In the genomic region with DNA sequence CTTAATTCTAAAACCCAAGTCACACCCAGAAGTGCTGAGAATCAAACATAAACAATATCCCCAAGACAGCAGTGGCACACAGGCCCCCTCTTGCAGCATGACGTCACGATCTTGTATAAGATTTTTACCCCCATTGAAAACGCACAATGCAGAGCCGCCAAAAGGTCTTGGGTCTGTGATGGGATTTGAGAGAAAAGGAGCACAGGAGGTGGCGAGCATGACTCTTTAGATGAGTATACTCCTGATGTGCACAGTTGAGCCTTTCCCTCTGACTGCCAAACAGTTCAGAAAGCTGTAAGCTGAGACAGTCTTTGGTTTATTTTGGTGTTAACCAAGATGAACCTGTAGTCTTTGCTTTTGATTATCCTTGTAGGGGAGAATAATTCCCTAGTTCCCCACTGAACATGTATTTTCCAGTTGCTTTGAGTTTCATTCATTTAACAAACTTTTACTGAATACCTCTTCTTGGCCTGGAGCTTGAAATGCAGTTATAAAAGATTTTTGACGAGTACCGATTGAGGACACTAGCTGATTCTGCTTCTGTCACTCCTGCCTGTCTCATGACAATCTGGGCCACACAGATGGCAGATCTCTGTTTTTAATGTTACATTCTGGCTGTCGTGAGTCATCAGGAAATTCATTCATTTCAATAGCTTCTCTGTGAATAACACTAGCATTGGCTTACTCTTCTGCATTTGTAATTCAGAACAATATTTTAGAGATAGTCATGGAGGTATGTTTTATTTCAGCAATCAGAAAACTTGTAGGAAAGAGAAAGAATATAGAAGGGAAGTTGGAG, we compare ENCODE assay signal across 13 cellular contexts. TPM values are rescaled to one million over a fixed set of nuclear protein-coding genes. Genes with fewer than 3 reads are reported as not detected.
A peak's percentile ranks its signal among the peaks of the same experiment; 100 is the strongest.
DNase-seq lines count a peak whose midpoint lies in the region; ATAC-seq, FAIRE-seq and TF ChIP-seq lines count a peak whose summit lies in the region.
"Had no signal": no experiment of that assay in that cellular context is flagged by ENCODE, and none has a peak within 500 bp of the region (broad histone marks: within the 10 kb centered on the region; RNA-seq: fewer than 3 reads in every experiment).

No MANE protein-coding gene starts in this region.

- no peak overlapping the region for H3K27ac Mint-ChIP-seq in GM23338
- no peak overlapping the region for H3K27ac Mint-ChIP-seq in natural killer cell treated with Interleukin-12 subunit alpha and Interleukin-12 subunit beta and Interleukin-15 and Interleukin-18, amount 100 ng/mL, for 72 hours
- H3K27ac Mint-ChIP-seq: nephron; stimulated activated naive B cell treated with anti-CD40 and anti-IgM and Interleukin-4, amounts not matched to agents 10 μg/mL and 1 μg/mL and 100 μg/mL, for 72 hours had no signal

- H3K9me2 ChIP-seq in GM23338 (ENCODE audit: insufficient read depth) = no peaks in the 10 kb centered on the region

- no peaks in the 10 kb centered on the region for H3F3A ChIP-seq in GM23338 (replicated peaks; ENCODE audit: low read depth)

- H3K9me1 ChIP-seq in endothelial cell of umbilical vein (replicated peaks; ENCODE audit: control insufficient read depth, extremely low read depth, insufficient read depth, low read length) = no peaks in the 10 kb centered on the region

- FAIRE-seq in endothelial cell of umbilical vein (lab: Jason Lieb, UNC) = peak; percentile 84

- no peaks in the 10 kb centered on the region for H3K9me3 ChIP-seq in endothelial cell of umbilical vein (replicated peaks; ENCODE audit: control insufficient read depth, insufficient read depth, low read length)

- H4K20me1 ChIP-seq in GM23338 (replicated peaks; ENCODE audit: insufficient read depth) (no peaks in the 10 kb centered on the region), endothelial cell of umbilical vein (replicated peaks; ENCODE audit: control insufficient read depth, extremely low read depth, insufficient read depth, low read length) (no peaks in the 10 kb centered on the region)

- no peaks in the 10 kb centered on the region for H3K79me2 ChIP-seq in GM23338 (replicated peaks; ENCODE audit: insufficient read depth)
- H3K79me2 ChIP-seq in endothelial cell of umbilical vein (ENCODE audit: control insufficient read depth, insufficient read depth, low read length) = no peaks in the 10 kb centered on the region

- DNase-seq in GM23338 (ENCODE audit: low spot score) (no peak), RPMI7951 (ENCODE audit: low read depth) (peak; percentile 43), endothelial cell of umbilical vein (ENCODE audit: low read depth, low spot score) (peak; percentile 84), putamen (ENCODE audit: low spot score) (peak; percentile 57), NCI-H187 treated with DMSO at 0.1 percent for 48 hours (lab: John Stamatoyannopoulos, UW) (no peak)
- DNase-seq in natural killer cell treated with Interleukin-12 subunit alpha and Interleukin-12 subunit beta and Interleukin-15 and Interleukin-18, amount 100 ng/mL, for 72 hours (ENCODE audit: low spot score) = no peak
- DNase-seq in activated CD4-positive, CD25-positive, alpha-beta regulatory T cell (lab: John Stamatoyannopoulos, UW) = no peak
- DNase-seq: Calu3; NCI-H1105; stimulated activated naive B cell treated with anti-CD40 and anti-IgM and Interleukin-4, amounts not matched to agents 10 μg/mL and 1 μg/mL and 100 μg/mL, for 72 hours had no signal

- no peaks in the 10 kb centered on the region for H3K9me3 Mint-ChIP-seq in GM23338
- no peaks in the 10 kb centered on the region for H3K9me3 Mint-ChIP-seq in natural killer cell treated with Interleukin-12 subunit alpha and Interleukin-12 subunit beta and Interleukin-15 and Interleukin-18, amount 100 ng/mL, for 72 hours
- H3K9me3 Mint-ChIP-seq: nephron; stimulated activated naive B cell treated with anti-CD40 and anti-IgM and Interleukin-4, amounts not matched to agents 10 μg/mL and 1 μg/mL and 100 μg/mL, for 72 hours had no signal

- no peak overlapping the region for H3K4me2 ChIP-seq in GM23338
- H3K4me2 ChIP-seq in endothelial cell of umbilical vein (ENCODE audit: insufficient read depth, low read length) = peak overlapping the region; percentile 61

- H3K4me3 Mint-ChIP-seq in GM23338 = no peak overlapping the region
- H3K4me3 Mint-ChIP-seq in natural killer cell treated with Interleukin-12 subunit alpha and Interleukin-12 subunit beta and Interleukin-15 and Interleukin-18, amount 100 ng/mL, for 72 hours = no peak overlapping the region
- H3K4me3 Mint-ChIP-seq: nephron; stimulated activated naive B cell treated with anti-CD40 and anti-IgM and Interleukin-4, amounts not matched to agents 10 μg/mL and 1 μg/mL and 100 μg/mL, for 72 hours had no signal

- H3K27ac ChIP-seq in GM23338 (ENCODE audit: low read depth) (no peak overlapping the region), endothelial cell of umbilical vein (ENCODE audit: insufficient read depth, low read depth, low read length) (peak overlapping the region; percentile 34)
- H3K27ac ChIP-seq: epithelial cell of prostate had no signal

- H3K9ac ChIP-seq in endothelial cell of umbilical vein (replicated peaks; ENCODE audit: extremely low read depth, insufficient read depth, low read length) = peak overlapping the region; percentile 21

- no peak for TF ChIP-seq POLR2A in endothelial cell of umbilical vein (IDR thresholded peaks at IDR 0.05; ENCODE audit: low read depth, low read length)

- H3K4me1 ChIP-seq in GM23338 (ENCODE audit: insufficient read depth) (no peaks in the 10 kb centered on the region), endothelial cell of umbilical vein (ENCODE audit: control insufficient read depth, extremely low read depth, insufficient read depth, low read length) (peaks cover 20% of the 10 kb centered on the region)

- CTCF ChIA-PET in endothelial cell of umbilical vein (lab: Charles Lee) = interaction anchor here (0.6 to 1.6 kb wide), 8 partner anchors 9 to 160 kb away, joined by 3 to 8 read pairs (median 4); no protein-coding TSS in a partner anchor

- H3K36me3 Mint-ChIP-seq in GM23338 (ENCODE audit: low read depth) = no peaks in the 10 kb centered on the region
- H3K36me3 Mint-ChIP-seq in natural killer cell treated with Interleukin-12 subunit alpha and Interleukin-12 subunit beta and Interleukin-15 and Interleukin-18, amount 100 ng/mL, for 72 hours = no peaks in the 10 kb centered on the region
- H3K36me3 Mint-ChIP-seq: stimulated activated naive B cell treated with anti-CD40 and anti-IgM and Interleukin-4, amounts not matched to agents 10 μg/mL and 1 μg/mL and 100 μg/mL, for 72 hours had no signal

- H3K36me3 ChIP-seq in GM23338 (ENCODE audit: insufficient read depth) (no peaks in the 10 kb centered on the region), endothelial cell of umbilical vein (ENCODE audit: control insufficient read depth in 2 of 2, extremely low read depth in 1 of 2, insufficient read depth in 2 of 2, low read length in 2 of 2) (no peaks in the 10 kb centered on the region)

- H3K27me3 Mint-ChIP-seq in GM23338 (ENCODE audit: insufficient read depth, low read depth, poor library complexity) = peaks cover 2% of the 10 kb centered on the region
- peaks cover 7 to 8% of the 10 kb centered on the region in 2 donors for H3K27me3 Mint-ChIP-seq in natural killer cell treated with Interleukin-12 subunit alpha and Interleukin-12 subunit beta and Interleukin-15 and Interleukin-18, amount 100 ng/mL, for 72 hours
- H3K27me3 Mint-ChIP-seq: stimulated activated naive B cell treated with anti-CD40 and anti-IgM and Interleukin-4, amounts not matched to agents 10 μg/mL and 1 μg/mL and 100 μg/mL, for 72 hours had no signal

- H3K4me3 ChIP-seq in GM23338 (no peak overlapping the region), endothelial cell of umbilical vein (replicated peaks in 1 of 3; ENCODE audit: insufficient read depth in 1 of 3, low read depth in 1 of 3, low read length in 3 of 3) (no peak overlapping the region)

- H3K4me1 Mint-ChIP-seq in GM23338 = no peaks in the 10 kb centered on the region
- H3K4me1 Mint-ChIP-seq in natural killer cell treated with Interleukin-12 subunit alpha and Interleukin-12 subunit beta and Interleukin-15 and Interleukin-18, amount 100 ng/mL, for 72 hours (ENCODE audit: low read depth in 2 of 2) = no peaks in the 10 kb centered on the region
- H3K4me1 Mint-ChIP-seq: stimulated activated naive B cell treated with anti-CD40 and anti-IgM and Interleukin-4, amounts not matched to agents 10 μg/mL and 1 μg/mL and 100 μg/mL, for 72 hours had no signal

- TF ChIP-seq CTCF in GM23338 (conservative IDR thresholded peaks at IDR 0.05; ENCODE audit: low read depth in 2 of 2) = no peak
- TF ChIP-seq CTCF in endothelial cell of umbilical vein (IDR thresholded peaks at IDR 0.05; ENCODE audit: extremely low read depth in 1 of 2, insufficient read depth in 1 of 2, low read depth in 1 of 2, low read length in 2 of 2) = no peak

- intact Hi-C loops in endothelial cell of umbilical vein (cut with micrococcal nuclease) = no loop called here

- POLR2A ChIA-PET in endothelial cell of umbilical vein (lab: Charles Lee) = no interaction called here

- H2AFZ ChIP-seq in GM23338 (peak overlapping the region; percentile 29; the same call in 1 of the 2 replicates), endothelial cell of umbilical vein (ENCODE audit: low read depth, low read length) (peak overlapping the region; percentile 48)

- dilution Hi-C loops in endothelial cell of umbilical vein (cut with MboI; ENCODE audit: extremely low pct_ligation_motif_present, low sequenced_read_pairs) = no loop called here

- no peaks in the 10 kb centered on the region for H3K27me3 ChIP-seq in GM23338 (ENCODE audit: insufficient read depth)
- no peaks in the 10 kb centered on the region for H3K27me3 ChIP-seq in endothelial cell of umbilical vein (ENCODE audit: control insufficient read depth in 2 of 2, insufficient read depth in 2 of 2, low read length in 2 of 2)

- BruUV-seq in endothelial cell of umbilical vein (replicated peaks; lab: Mats Ljungman, UMichigan) = TSS peak; percentile 48

- no peak for ATAC-seq in GM23338
- no peak for ATAC-seq in natural killer cell treated with Interleukin-12 subunit alpha and Interleukin-12 subunit beta and Interleukin-15 and Interleukin-18, amount 100 ng/mL, for 72 hours
- ATAC-seq: stimulated activated naive B cell treated with anti-CD40 and anti-IgM and Interleukin-4, amounts not matched to agents 10 μg/mL and 1 μg/mL and 100 μg/mL, for 72 hours had no signal

RNA-seq across cellular contexts. Expression of a gene that starts 28.9 kb away (rescaled TPM):
- total RNA-seq in GM23338 (2014; rRNA removed; shearing (Covaris generic)) = 3.7 and 4.9 TPM in 2 replicates
- polyA plus RNA-seq in GM23338 (2016; fragmentation: Nextera tagmentation; extraction: Ambion mirVana) (2.3 and 2.4 TPM in 2 replicates), endothelial cell of umbilical vein (0.54 and 1.0 TPM in 2 replicates)
- not detected in 2 replicates for total RNA-seq in RPMI7951 (2014; rRNA removed; shearing (Covaris generic))
- total RNA-seq in endothelial cell of umbilical vein = 0.40 and 0.51 TPM in 2 replicates
- 0.43 and 0.49 TPM in 2 replicates for polyA plus RNA-seq in endothelial cell of umbilical vein (2011; cell fraction: cytosol; rRNA removed)
- polyA plus RNA-seq in endothelial cell of umbilical vein (2011; cell fraction: nucleus; rRNA removed) = 3.8 and 5.8 TPM in 2 replicates
- polyA plus RNA-seq in endothelial cell of umbilical vein (2012) = not detected in 2 replicates
- 1.1 and 2.2 TPM in 2 replicates for polyA minus RNA-seq in endothelial cell of umbilical vein
- not detected for polyA minus RNA-seq in endothelial cell of umbilical vein (2011; cell fraction: cytosol; rRNA and poly(A)+ RNA removed)
- polyA minus RNA-seq in endothelial cell of umbilical vein (2011; cell fraction: nucleus; rRNA and poly(A)+ RNA removed) = 2.6 and 4.1 TPM in 2 replicates
- not detected for total RNA-seq in natural killer cell treated with Interleukin-12 subunit alpha and Interleukin-12 subunit beta and Interleukin-15 and Interleukin-18, amount 100 ng/mL, for 72 hours
- total RNA-seq: T-helper 2 cell treated with Interferon-gamma antibody and Interleukin-4, amounts not matched to agents 100 ng/mL and 5 ng/mL, for 36 hours had no signal

RNA-seq across cellular contexts. Expression of a gene that starts 50.2 kb away (rescaled TPM):
- total RNA-seq in GM23338 (2014; rRNA removed; shearing (Covaris generic)) = 3.9 and 4.4 TPM in 2 replicates
- 0.89 and 1.4 TPM in 2 replicates for polyA plus RNA-seq in GM23338 (2016; fragmentation: Nextera tagmentation; extraction: Ambion mirVana)
- 0.12 TPM in 1 of 2 replicates, not detected in the other for total RNA-seq in RPMI7951 (2014; rRNA removed; shearing (Covaris generic))
- total RNA-seq in endothelial cell of umbilical vein = not detected in 2 replicates
- polyA plus RNA-seq in endothelial cell of umbilical vein = 0.03 TPM in 2 replicates
- 0.04 TPM in 1 of 2 replicates, not detected in the other for polyA plus RNA-seq in endothelial cell of umbilical vein (2011; cell fraction: cytosol; rRNA removed)
- 0.05 TPM in 1 of 2 replicates, not detected in the other for polyA plus RNA-seq in endothelial cell of umbilical vein (2011; cell fraction: nucleus; rRNA removed)
- polyA plus RNA-seq in endothelial cell of umbilical vein (2012) = not detected in 2 replicates
- 0.11 TPM in 1 of 2 replicates, not detected in the other for polyA minus RNA-seq in endothelial cell of umbilical vein
- polyA minus RNA-seq in endothelial cell of umbilical vein (2011; cell fraction: cytosol; rRNA and poly(A)+ RNA removed) = not detected
- not detected in 2 replicates for polyA minus RNA-seq in endothelial cell of umbilical vein (2011; cell fraction: nucleus; rRNA and poly(A)+ RNA removed)
- not detected for total RNA-seq in natural killer cell treated with Interleukin-12 subunit alpha and Interleukin-12 subunit beta and Interleukin-15 and Interleukin-18, amount 100 ng/mL, for 72 hours

RNA-seq across cellular contexts. Expression of a gene that starts 54.5 kb away (rescaled TPM):
- 14.0 and 24.0 TPM in 2 replicates for total RNA-seq in GM23338 (2014; rRNA removed; shearing (Covaris generic))
- polyA plus RNA-seq in GM23338 (2016; fragmentation: Nextera tagmentation; extraction: Ambion mirVana) (324 and 376 TPM in 2 replicates), endothelial cell of umbilical vein (15.3 and 19.8 TPM in 2 replicates)
- 81.9 and 86.8 TPM in 2 replicates for total RNA-seq in RPMI7951 (2014; rRNA removed; shearing (Covaris generic))
- 31.3 and 37.6 TPM in 2 replicates for total RNA-seq in endothelial cell of umbilical vein
- polyA plus RNA-seq in endothelial cell of umbilical vein (2011; cell fraction: cytosol; rRNA removed) = 29.5 and 31.5 TPM in 2 replicates
- 7.1 and 10.8 TPM in 2 replicates for polyA plus RNA-seq in endothelial cell of umbilical vein (2011; cell fraction: nucleus; rRNA removed)
- polyA plus RNA-seq in endothelial cell of umbilical vein (2012) = 34.2 and 44.9 TPM in 2 replicates
- polyA minus RNA-seq in endothelial cell of umbilical vein = 9.2 and 9.8 TPM in 2 replicates
- polyA minus RNA-seq in endothelial cell of umbilical vein (2011; cell fraction: cytosol; rRNA and poly(A)+ RNA removed) = 19.5 TPM
- 11.0 and 11.2 TPM in 2 replicates for polyA minus RNA-seq in endothelial cell of umbilical vein (2011; cell fraction: nucleus; rRNA and poly(A)+ RNA removed)
- total RNA-seq in natural killer cell treated with Interleukin-12 subunit alpha and Interleukin-12 subunit beta and Interleukin-15 and Interleukin-18, amount 100 ng/mL, for 72 hours = 10 to 100 TPM; 98.7 to 99.9 TPM

Comparison
In these comparisons a context has a peak if more than half of its experiments do, and no peak if none do; other contexts are left out.
1. DNase-seq: peak in RPMI7951 (single experiment), endothelial cell of umbilical vein (single experiment) and putamen (single experiment); none in GM23338 (single experiment), natural killer cell treated with Interleukin-12 subunit alpha and Interleukin-12 subunit beta and Interleukin-15 and Interleukin-18, amount 100 ng/mL, for 72 hours (single experiment), NCI-H187 treated with DMSO at 0.1 percent for 48 hours (single experiment) and activated CD4-positive, CD25-positive, alpha-beta regulatory T cell (0 of 4).